In the genomic region with DNA sequence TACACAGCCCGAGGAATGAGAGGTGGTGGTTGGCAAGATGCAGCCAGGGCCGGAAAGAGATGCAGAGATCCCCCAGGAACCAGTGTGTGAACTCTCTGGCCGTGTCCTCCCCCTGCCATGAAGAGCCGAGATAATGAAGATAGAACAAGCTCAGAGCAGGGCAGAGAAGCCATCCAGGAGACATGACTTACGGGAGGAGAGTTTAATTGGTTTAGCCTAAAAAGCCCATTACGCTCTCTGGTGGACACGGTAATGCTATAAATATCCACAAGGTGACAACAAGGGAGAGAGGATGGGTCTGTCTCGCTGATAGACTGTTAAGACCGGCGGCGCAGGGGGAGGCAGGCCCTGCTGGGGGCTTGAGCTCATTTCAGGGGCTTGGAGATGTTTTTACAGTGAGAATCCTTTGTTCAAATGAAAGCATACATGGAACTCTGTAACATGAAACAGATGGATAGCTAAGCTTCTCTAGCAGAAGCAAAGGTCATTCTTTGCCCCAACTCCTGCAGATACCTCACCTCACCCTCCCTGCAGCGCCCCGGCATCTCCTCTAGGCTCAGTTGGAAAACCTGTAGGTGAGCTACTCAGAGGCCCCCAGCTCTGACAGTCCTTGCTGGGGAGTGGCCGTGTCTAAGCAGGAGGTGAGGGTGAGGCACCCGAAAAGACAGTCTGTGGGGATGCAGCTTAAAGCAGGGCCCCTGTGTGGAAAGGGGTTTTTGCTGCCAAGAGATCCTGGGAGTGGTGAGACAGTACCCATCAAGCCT, we compare ENCODE assay signal across 11 cellular contexts. TPM values are rescaled to one million over a fixed set of nuclear protein-coding genes. Genes with fewer than 3 reads are reported as not detected.
DNase-seq lines count a peak whose midpoint lies in the region; ATAC-seq and TF ChIP-seq lines count a peak whose summit lies in the region.
"Had no signal": no experiment of that assay in that cellular context is flagged by ENCODE, and none has a peak within 500 bp of the region (broad histone marks: within the 10 kb centered on the region; RNA-seq: fewer than 3 reads in every experiment).

No MANE protein-coding gene starts in this region.

- H3K9me3 Mint-ChIP-seq in osteocyte (ENCODE audit: unreplicated experiment) = no peaks in the 10 kb centered on the region
- peaks cover 0 to 3% (median 0%) of the 10 kb centered on the region in 9 donors for H3K9me3 Mint-ChIP-seq in naive thymus-derived CD8-positive, alpha-beta T cell

- H3K4me3 ChIP-seq in fibroblast of mammary gland (ENCODE audit: control insufficient read depth, low read depth, low read length) = peak overlapping the region; percentile 22

- DNase-seq in ELF-1 (ENCODE audit: low read depth, low spot score) (peak; percentile 43), NCI-H82 (lab: John Stamatoyannopoulos, UW) (peak; percentile 96), fibroblast of mammary gland (ENCODE audit: low read depth) (no peak), osteocyte (ENCODE audit: extremely low spot score, unreplicated experiment) (no peak), NCI-H1092 treated with DMSO at 0.1 percent for 48 hours (lab: John Stamatoyannopoulos, UW) (no peak), T-helper 17 cell (no peak), NCI-H526 treated with DMSO at 0.1 percent for 48 hours (lab: John Stamatoyannopoulos, UW) (no peak)
- no peak for DNase-seq in naive thymus-derived CD8-positive, alpha-beta T cell
- DNase-seq: activated effector memory CD4-positive, alpha-beta T cell treated with anti-CD3 and anti-CD28 coated beads, Interleukin-2, amount 50 U/mL, for 16 hours; spleen; stimulated activated naive CD4-positive, alpha-beta T cell had no signal

- TF ChIP-seq CTCF in fibroblast of mammary gland (conservative IDR thresholded peaks at IDR 0.05; ENCODE audit: control insufficient read depth, insufficient read depth, low read depth, low read length) (no peak), osteocyte (IDR thresholded peaks at IDR 0.05) (no peak)

- H3K36me3 Mint-ChIP-seq in osteocyte (ENCODE audit: unreplicated experiment) (no peaks in the 10 kb centered on the region), T-helper 17 cell (ENCODE audit: low read depth) (peaks cover 6% of the 10 kb centered on the region)
- peaks cover 0 to 8% (median 3%) of the 10 kb centered on the region in 3 donors for H3K36me3 Mint-ChIP-seq in naive thymus-derived CD8-positive, alpha-beta T cell

- H3K4me1 Mint-ChIP-seq in osteocyte (ENCODE audit: unreplicated experiment) (peaks cover 19% of the 10 kb centered on the region), T-helper 17 cell (no peaks in the 10 kb centered on the region)
- peaks cover 1 to 10% (median 5%) of the 10 kb centered on the region in 4 donors for H3K4me1 Mint-ChIP-seq in naive thymus-derived CD8-positive, alpha-beta T cell

- no peak for ATAC-seq in T-helper 17 cell
- no peak for ATAC-seq in naive thymus-derived CD8-positive, alpha-beta T cell

- POLR2A ChIA-PET in naive thymus-derived CD8-positive, alpha-beta T cell (lab: Charles Lee) = no interaction called here

- H3K4me3 Mint-ChIP-seq in osteocyte (ENCODE audit: unreplicated experiment) (peak overlapping the region; percentile 53), T-helper 17 cell (no peak overlapping the region)
- H3K4me3 Mint-ChIP-seq in naive thymus-derived CD8-positive, alpha-beta T cell = no peak overlapping the region

- H3K27ac Mint-ChIP-seq in osteocyte (ENCODE audit: unreplicated experiment) (no peak overlapping the region), T-helper 17 cell (no peak overlapping the region)
- H3K27ac Mint-ChIP-seq in naive thymus-derived CD8-positive, alpha-beta T cell = peak overlapping the region in 1 of 10 donors; percentile 37

- H3K27me3 Mint-ChIP-seq in osteocyte (ENCODE audit: unreplicated experiment) (peaks cover 12% of the 10 kb centered on the region), T-helper 17 cell (peaks cover 63% of the 10 kb centered on the region)
- H3K27me3 Mint-ChIP-seq in naive thymus-derived CD8-positive, alpha-beta T cell = peaks cover 10 to 51% (median 32%) of the 10 kb centered on the region in 5 donors

- H3K9me3 ChIP-seq in T-helper 17 cell (ENCODE audit: control insufficient read depth, low read length, poor library complexity, severe bottlenecking) = no peaks in the 10 kb centered on the region
- H3K9me3 ChIP-seq: spleen had no signal

RNA-seq across cellular contexts. Expression of gene LOXL4, which starts 40.8 kb away (rescaled TPM):
- total RNA-seq in osteocyte = 2.1 and 2.9 TPM in 2 replicates
- not detected for total RNA-seq in T-helper 17 cell
- not detected for total RNA-seq in naive thymus-derived CD8-positive, alpha-beta T cell
- under 1 TPM in 1 of 3 donors, not detected in 2; 0.12 TPM for polyA plus RNA-seq in naive thymus-derived CD8-positive, alpha-beta T cell

Comparison
In these comparisons a context has a peak if more than half of its experiments do, and no peak if none do; other contexts are left out.
1. DNase-seq: peak in ELF-1 (single experiment) and NCI-H82 (single experiment); none in fibroblast of mammary gland (single experiment), osteocyte (single experiment), NCI-H1092 treated with DMSO at 0.1 percent for 48 hours (single experiment), T-helper 17 cell (0 of 3), NCI-H526 treated with DMSO at 0.1 percent for 48 hours (single experiment) and naive thymus-derived CD8-positive, alpha-beta T cell (0 of 10).